In the genomic region with DNA sequence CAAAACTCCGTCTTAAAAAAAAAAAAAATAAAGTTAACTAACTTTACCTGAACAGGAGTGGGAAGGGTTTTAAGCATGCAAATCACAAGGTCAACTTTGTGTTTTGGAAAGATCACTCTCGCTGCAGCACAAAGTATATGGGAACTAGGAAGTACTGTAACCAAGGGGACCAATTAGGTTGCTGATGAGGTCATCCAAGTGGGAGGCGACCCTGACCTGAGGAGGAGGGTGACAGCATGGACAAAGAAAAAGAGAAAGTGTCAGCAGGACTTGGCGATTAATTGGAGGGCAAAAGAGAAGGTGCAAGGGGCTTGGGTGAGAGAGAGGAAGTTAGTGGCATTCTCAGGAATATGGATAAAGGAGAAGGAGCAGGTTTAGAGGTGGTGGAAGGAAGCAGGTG, we compare ENCODE assay signal across 2 cellular contexts.
A peak's percentile ranks its signal among the peaks of the same experiment; 100 is the strongest.
TF ChIP-seq lines count a peak whose summit lies in the region.

No MANE protein-coding gene starts in this region.

TF ChIP-seq in HepG2, 621 proteins besides CTCF, POLR2A, EP300 and RAD21:
- TF ChIP-seq ATF7 (IDR thresholded peaks at IDR 0.05) = peak; percentile 79
- no peak for TF ChIP-seq ATF7 (CRISPR knock-in tag; IDR thresholded peaks at IDR 0.05)
- no peak for TF ChIP-seq PAWR (CRISPR knock-in tag; IDR thresholded peaks at IDR 0.05; ENCODE audit: borderline replicate concordance)

TF ChIP-seq in SK-N-SH, 30 proteins besides CTCF, POLR2A, EP300 and RAD21:
- TF ChIP-seq MEF2A (IDR thresholded peaks at IDR 0.05; ENCODE audit: borderline replicate concordance, low read depth) (no peak), FOXJ3 (CRISPR knock-in tag; IDR thresholded peaks at IDR 0.05) (no peak), CHD2 (IDR thresholded peaks at IDR 0.05; ENCODE audit: low read length, partially characterized antibody) (no peak), TEAD4 (IDR thresholded peaks at IDR 0.05; ENCODE audit: borderline replicate concordance, insufficient read depth) (no peak), TAF1 (IDR thresholded peaks at IDR 0.05; ENCODE audit: borderline replicate concordance, low read depth, low read length) (no peak), GABPA (IDR thresholded peaks at IDR 0.05; ENCODE audit: low read depth) (no peak), NFIC (IDR thresholded peaks at IDR 0.05; ENCODE audit: borderline replicate concordance) (no peak), MXI1 (IDR thresholded peaks at IDR 0.05; ENCODE audit: low read depth, low read length) (no peak), ELF1 (IDR thresholded peaks at IDR 0.05) (no peak), RFX5 (IDR thresholded peaks at IDR 0.05; ENCODE audit: low read length) (no peak), NRF1 (IDR thresholded peaks at IDR 0.05; ENCODE audit: low read depth, low read length) (no peak), RCOR1 (IDR thresholded peaks at IDR 0.05; ENCODE audit: low read length) (no peak), TCF12 (IDR thresholded peaks at IDR 0.05) (no peak)
TF ChIP-seq in SK-N-SH: peak in this region for 0.
